In the genomic region with DNA sequence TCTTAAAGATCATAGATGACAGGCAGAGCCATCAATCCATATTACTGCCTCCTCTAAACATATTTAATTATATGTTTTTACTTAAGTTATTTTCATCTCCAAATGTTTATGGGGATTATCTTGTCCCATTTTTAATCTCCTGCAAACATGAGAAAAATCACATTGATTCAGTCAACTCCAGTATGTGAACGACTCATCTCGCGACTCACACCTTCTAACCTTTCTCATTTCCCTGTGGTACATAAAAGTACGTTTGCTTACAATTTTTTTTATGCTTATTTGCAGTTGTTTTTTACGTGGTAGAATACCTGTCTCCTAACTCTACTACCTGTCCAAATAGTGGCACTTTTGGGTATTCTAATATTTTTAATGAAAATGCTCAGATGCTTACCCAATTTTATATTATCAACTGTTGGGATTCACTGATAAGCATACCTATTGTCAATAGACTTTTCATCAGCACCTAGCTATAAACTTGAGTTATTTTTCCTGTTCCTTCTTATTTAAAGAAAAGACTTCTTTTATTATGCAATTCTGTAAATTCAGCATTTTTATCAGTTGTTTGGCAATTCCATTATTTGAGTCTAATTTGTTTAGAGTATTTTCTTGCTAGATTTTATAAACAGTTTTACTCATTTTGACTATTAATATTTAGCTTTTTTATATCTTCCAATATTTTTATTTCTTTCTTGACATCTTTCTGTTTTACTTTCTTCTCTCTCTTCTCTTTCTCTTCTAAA, we compare ENCODE assay signal across 1 cellular context.
A peak's percentile ranks its signal among the peaks of the same experiment; 100 is the strongest.
TF ChIP-seq lines count a peak whose summit lies in the region.

No MANE protein-coding gene starts in this region.

TF ChIP-seq in HepG2, 621 proteins besides CTCF, POLR2A, EP300 and RAD21 (continued from another document):
- TF ChIP-seq FOXA1 (IDR thresholded peaks at IDR 0.05) (no peak), FOXA1 (CRISPR knock-in tag; IDR thresholded peaks at IDR 0.05) (no peak), ZNF296 (CRISPR knock-in tag; conservative IDR thresholded peaks at IDR 0.05) (no peak), ZSCAN20 (CRISPR knock-in tag; IDR thresholded peaks at IDR 0.05; ENCODE audit: borderline replicate concordance) (no peak), POLR2AphosphoS2 (IDR thresholded peaks at IDR 0.05; ENCODE audit: low read depth, low read length) (no peak), IRF2 (CRISPR knock-in tag; IDR thresholded peaks at IDR 0.05) (no peak), MAFK (conservative IDR thresholded peaks at IDR 0.05 in 1 of 2, IDR thresholded peaks at IDR 0.05 in 1 of 2; ENCODE audit: low read length in 2 of 2) (peak; percentile 30 to 66; a peak in 2 of 4 replicates), HNF4G (IDR thresholded peaks at IDR 0.05; ENCODE audit: borderline replicate concordance, low read depth, low read length) (no peak), HNF4G (CRISPR knock-in tag; IDR thresholded peaks at IDR 0.05; ENCODE audit: borderline replicate concordance, low read depth) (no peak)
- TF ChIP-seq, protein P1, sequence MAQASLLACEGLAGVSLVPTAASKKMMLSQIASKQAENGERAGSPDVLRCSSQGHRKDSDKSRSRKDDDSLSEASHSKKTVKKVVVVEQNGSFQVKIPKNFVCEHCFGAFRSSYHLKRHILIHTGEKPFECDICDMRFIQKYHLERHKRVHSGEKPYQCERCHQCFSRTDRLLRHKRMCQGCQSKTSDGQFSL (CRISPR knock-in tag; IDR thresholded peaks at IDR 0.05) = no peak
- TF ChIP-seq, protein P2, sequence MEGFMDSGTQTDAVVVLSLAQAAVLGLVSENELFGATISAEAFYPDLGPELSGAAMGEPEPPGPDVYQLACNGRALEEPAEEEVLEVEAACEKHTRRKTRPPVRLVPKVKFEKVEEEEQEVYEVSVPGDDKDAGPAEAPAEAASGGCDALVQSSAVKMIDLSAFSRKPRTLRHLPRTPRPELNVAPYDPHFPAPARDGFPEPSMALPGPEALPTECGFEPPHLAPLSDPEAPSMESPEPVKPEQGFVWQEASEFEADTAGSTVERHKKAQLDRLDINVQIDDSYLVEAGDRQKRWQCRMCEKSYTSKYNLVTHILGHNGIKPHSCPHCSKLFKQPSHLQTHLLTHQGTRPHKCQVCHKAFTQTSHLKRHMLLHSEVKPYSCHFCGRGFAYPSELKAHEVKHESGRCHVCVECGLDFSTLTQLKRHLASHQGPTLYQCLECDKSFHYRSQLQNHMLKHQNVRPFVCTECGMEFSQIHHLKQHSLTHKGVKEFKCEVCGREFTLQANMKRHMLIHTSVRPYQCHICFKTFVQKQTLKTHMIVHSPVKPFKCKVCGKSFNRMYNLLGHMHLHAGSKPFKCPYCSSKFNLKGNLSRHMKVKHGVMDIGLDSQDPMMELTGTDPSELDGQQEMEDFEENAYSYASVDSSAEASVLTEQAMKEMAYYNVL (CRISPR knock-in tag; IDR thresholded peaks at IDR 0.05; ENCODE audit: borderline replicate concordance) = no peak
